Comparison of ENCODE assay signal across 9 cellular contexts in genomic region chr10:122462533-122463465, GRCh38. TPM values are rescaled to one million over a fixed set of nuclear protein-coding genes. Genes with fewer than 3 reads are reported as not detected.
DNase-seq lines count a peak whose midpoint lies in the region; ATAC-seq and TF ChIP-seq lines count a peak whose summit lies in the region.
"Had no signal": no experiment of that assay in that cellular context is flagged by ENCODE, and none has a peak within 500 bp of the region (broad histone marks: within the 10 kb centered on the region; RNA-seq: fewer than 3 reads in every experiment).

No MANE protein-coding gene starts in this region.

- peaks cover 81% of the 10 kb centered on the region for H3K27me3 Mint-ChIP-seq in activated naive CD8-positive, alpha-beta T cell treated with anti-CD3 and anti-CD28 coated beads, Interleukin-2, amount 10 ng/mL, durations not matched to agents 7 days and 5 days

- H3K27ac Mint-ChIP-seq in activated naive CD8-positive, alpha-beta T cell treated with anti-CD3 and anti-CD28 coated beads, Interleukin-2, amount 10 ng/mL, durations not matched to agents 7 days and 5 days, result no peak overlapping the region

- no peak for ATAC-seq in activated naive CD8-positive, alpha-beta T cell treated with anti-CD3 and anti-CD28 coated beads, Interleukin-2, amount 10 ng/mL, durations not matched to agents 7 days and 5 days (ENCODE audit: low read depth)
- ATAC-seq in left ventricle myocardium superior (peak; percentile 49), psoas muscle (peak; percentile 54 to 79 (median 62)), GM19351 (IDR thresholded peaks at IDR 0.05; ENCODE audit: unreplicated experiment) (no peak)
- ATAC-seq: K562 had no signal

- POLR2A ChIA-PET in activated naive CD8-positive, alpha-beta T cell treated with anti-CD3 and anti-CD28 coated beads, Interleukin-2, amount 10 ng/mL, durations not matched to agents 7 days and 5 days (lab: Charles Lee), result no interaction called here

- H3K27me3 ChIP-seq in psoas muscle (ENCODE audit: insufficient read depth in 3 of 3, low read length in 2 of 3), result no peaks in the 10 kb centered on the region

- peaks cover 26% of the 10 kb centered on the region for H3K4me1 ChIP-seq in psoas muscle

- no peaks in the 10 kb centered on the region for H3K36me3 ChIP-seq in psoas muscle (ENCODE audit: insufficient read depth in 1 of 2, low read depth in 1 of 2)

- 4 to 7% (median 4%) methylated on average over 47 of the region's 47 CpGs for WGBS in psoas muscle, 3 donors

- H3K4me3 Mint-ChIP-seq in activated naive CD8-positive, alpha-beta T cell treated with anti-CD3 and anti-CD28 coated beads, Interleukin-2, amount 10 ng/mL, durations not matched to agents 7 days and 5 days, result peak overlapping the region; percentile 78

- no peaks in the 10 kb centered on the region for H3K36me3 Mint-ChIP-seq in activated naive CD8-positive, alpha-beta T cell treated with anti-CD3 and anti-CD28 coated beads, Interleukin-2, amount 10 ng/mL, durations not matched to agents 7 days and 5 days

- DNase-seq in HFF-Myc (ENCODE audit: extremely low read depth, low read depth) (no peak), left ventricle myocardium superior (peak; percentile 83), psoas muscle (peak; percentile 77 to 81), T-helper 9 cell (no peak), AML-193 (lab: John Stamatoyannopoulos, UW) (no peak), HK-2 (ENCODE audit: unreplicated experiment) (no peak)
- no peak for DNase-seq in activated naive CD8-positive, alpha-beta T cell treated with anti-CD3 and anti-CD28 coated beads, Interleukin-2, amount 10 ng/mL, durations not matched to agents 7 days and 5 days

- H3K9me3 Mint-ChIP-seq in activated naive CD8-positive, alpha-beta T cell treated with anti-CD3 and anti-CD28 coated beads, Interleukin-2, amount 10 ng/mL, durations not matched to agents 7 days and 5 days, result no peaks in the 10 kb centered on the region

- peak overlapping the region; percentile 61 for H3K27ac ChIP-seq in psoas muscle

- intact Hi-C loops in left ventricle myocardium superior (cut with micrococcal nuclease), result no loop called here
- intact Hi-C loops in psoas muscle (cut with DNase I), result loop anchor here in 1 of 2 donors (10.0 kb wide), 1 partner anchor 102 kb away; the partner anchor contains the start of gene DMBT1

- H3K4me3 ChIP-seq in HFF-Myc (replicated peaks; ENCODE audit: low read depth, low read length) (peak overlapping the region; percentile 47), psoas muscle (peak overlapping the region; percentile 76)
- H3K4me3 ChIP-seq: K562 had no signal

- peaks cover 7% of the 10 kb centered on the region for H3K4me1 Mint-ChIP-seq in activated naive CD8-positive, alpha-beta T cell treated with anti-CD3 and anti-CD28 coated beads, Interleukin-2, amount 10 ng/mL, durations not matched to agents 7 days and 5 days

- no peak for TF ChIP-seq CTCF in HFF-Myc (IDR thresholded peaks at IDR 0.05; ENCODE audit: low read depth, low read length, missing control alignments)
- TF ChIP-seq CTCF in psoas muscle (IDR thresholded peaks at IDR 0.05), result no peak

- H3K9me3 ChIP-seq in psoas muscle, result no peaks in the 10 kb centered on the region

RNA-seq across cellular contexts. Expression of gene HTRA1, which starts 1.4 kb away (rescaled TPM):
- total RNA-seq in activated naive CD8-positive, alpha-beta T cell treated with anti-CD3 and anti-CD28 coated beads, Interleukin-2, amount 10 ng/mL, durations not matched to agents 7 days and 5 days, result under 1 TPM in 1 of 2 experiments, not detected in 1; 0.26 TPM
- total RNA-seq in left ventricle myocardium superior (46.6 TPM), psoas muscle (10 to 100 TPM; 11.6 to 30.8 (median 13.2) TPM)
- 10 to 100 TPM; 11.4 to 18.7 (median 11.5) TPM for polyA plus RNA-seq in psoas muscle

RNA-seq across cellular contexts. Expression of gene ARMS2, which starts 8.3 kb away (rescaled TPM):
- not detected for total RNA-seq in activated naive CD8-positive, alpha-beta T cell treated with anti-CD3 and anti-CD28 coated beads, Interleukin-2, amount 10 ng/mL, durations not matched to agents 7 days and 5 days
- total RNA-seq in left ventricle myocardium superior (not detected), psoas muscle (not detected)
- under 1 TPM in 1 of 3 donors, not detected in 2; 0.47 TPM for polyA plus RNA-seq in psoas muscle
- total RNA-seq: K562 had no signal
- polyA plus RNA-seq: K562 had no signal

Comparison
In these comparisons a context has a peak if more than half of its experiments do, and no peak if none do; other contexts are left out.
1. DNase-seq: peak in left ventricle myocardium superior (single experiment) and psoas muscle (2 of 2); none in HFF-Myc (single experiment), activated naive CD8-positive, alpha-beta T cell treated with anti-CD3 and anti-CD28 coated beads, Interleukin-2, amount 10 ng/mL, durations not matched to agents 7 days and 5 days (single experiment), T-helper 9 cell (single experiment), AML-193 (0 of 2) and HK-2 (single experiment).
2. ATAC-seq: peak in left ventricle myocardium superior (single experiment) and psoas muscle (4 of 4); none in activated naive CD8-positive, alpha-beta T cell treated with anti-CD3 and anti-CD28 coated beads, Interleukin-2, amount 10 ng/mL, durations not matched to agents 7 days and 5 days (single experiment) and GM19351 (single experiment).
3. RNA of gene HTRA1, which starts 1.4 kb away (total RNA-seq): 46.6 TPM in left ventricle myocardium superior (single experiment) and 11.6 to 30.8 TPM in psoas muscle; 0.26 TPM in activated naive CD8-positive, alpha-beta T cell treated with anti-CD3 and anti-CD28 coated beads, Interleukin-2, amount 10 ng/mL, durations not matched to agents 7 days and 5 days; every median in the first group is over 10 times any median in the second.